ENCODE assay signal across 23 cellular contexts in genomic region chr2:46302005-46302696, GRCh38. TPM values are rescaled to one million over a fixed set of nuclear protein-coding genes. Genes with fewer than 3 reads are reported as not detected.
DNase-seq lines count a peak whose midpoint lies in the region; ATAC-seq, FAIRE-seq and TF ChIP-seq lines count a peak whose summit lies in the region.
"Had no signal": no experiment of that assay in that cellular context is flagged by ENCODE, and none has a peak within 500 bp of the region (broad histone marks: within the 10 kb centered on the region; RNA-seq: fewer than 3 reads in every experiment).

No MANE protein-coding gene starts in this region.

- TF ChIP-seq POLR2A in endothelial cell of umbilical vein (IDR thresholded peaks at IDR 0.05; ENCODE audit: low read depth, low read length) (no peak), body of pancreas (IDR thresholded peaks at IDR 0.05) (no peak)

- peaks cover 11% of the 10 kb centered on the region for H4K20me1 ChIP-seq in endothelial cell of umbilical vein (replicated peaks; ENCODE audit: control insufficient read depth, extremely low read depth, insufficient read depth, low read length)
- peaks cover 59% of the 10 kb centered on the region for H4K20me1 ChIP-seq in osteoblast (ENCODE audit: insufficient read depth, low read length)

- no peak for FAIRE-seq in endothelial cell of umbilical vein (lab: Jason Lieb, UNC)
- FAIRE-seq: GM12878, pancreas had no signal

- POLR2A ChIA-PET in endothelial cell of umbilical vein (lab: Charles Lee), result interaction anchor here (0.6 kb wide), 1 partner anchor 277 kb away, joined by 3 read pairs; no protein-coding TSS in a partner anchor

- no peaks in the 10 kb centered on the region for H3K36me3 ChIP-seq in right atrium auricular region
- H3K36me3 ChIP-seq in endothelial cell of umbilical vein (ENCODE audit: control insufficient read depth in 2 of 2, extremely low read depth in 1 of 2, insufficient read depth in 2 of 2, low read length in 2 of 2), result no peaks in the 10 kb centered on the region
- H3K36me3 ChIP-seq in osteoblast (ENCODE audit: insufficient read depth, low read length), result no peaks in the 10 kb centered on the region
- no peaks in the 10 kb centered on the region for H3K36me3 ChIP-seq in body of pancreas (replicated peaks in 1 of 2; ENCODE audit: insufficient read depth in 1 of 2, low read depth in 2 of 2)
- H3K36me3 ChIP-seq: pancreas, transverse colon had no signal

- no peak overlapping the region for H3K27ac Mint-ChIP-seq in CD14-positive monocyte
- H3K27ac Mint-ChIP-seq: activated T-cell treated with anti-CD3 and anti-CD28 coated beads, Interleukin-2, amount 50 U/mL, for 24 hours; nephron; stimulated activated naive CD8-positive, alpha-beta T cell treated with anti-CD3 and anti-CD28 coated beads, Interleukin-15, Interleukin-2, amounts not matched to agents 100 ng/mL and 50 ng/mL, for 24 hours; T-helper 17 cell had no signal

- peaks cover 61 to 72% (median 67%) of the 10 kb centered on the region in 3 donors for H3K27me3 Mint-ChIP-seq in CD14-positive monocyte (ENCODE audit: low read depth in 3 of 3)

- peak; percentile 4 for DNase-seq in right atrium auricular region (ENCODE audit: low spot score)
- no peak for DNase-seq in left cardiac atrium
- DNase-seq in endothelial cell of umbilical vein (ENCODE audit: low read depth, low spot score), result no peak
- peak; percentile 80 for DNase-seq in osteoblast (ENCODE audit: insufficient read length, low spot score, missing footprints)
- DNase-seq in effector CD4-positive, alpha-beta T cell, result no peak
- no peak for DNase-seq in body of pancreas
- DNase-seq in CD14-positive monocyte (ENCODE audit: low spot score), result no peak
- DNase-seq: activated naive CD4-positive, alpha-beta T cell; activated T-cell treated with anti-CD3 and anti-CD28 coated beads, Interleukin-2, amount 50 U/mL, for 24 hours; Calu3; GOT3; NCI-H1694; NCI-H526; pancreas; stimulated activated CD4-positive, alpha-beta T cell treated with anti-CD3 and anti-CD28 coated beads, Interleukin-15, amount 100 ng/mL, for 24 hours; T-helper 17 cell; transverse colon had no signal

- H3K27me3 ChIP-seq in right atrium auricular region (no peaks in the 10 kb centered on the region), endothelial cell of umbilical vein (ENCODE audit: control insufficient read depth in 2 of 2, insufficient read depth in 2 of 2, low read length in 2 of 2) (no peaks in the 10 kb centered on the region), osteoblast (ENCODE audit: insufficient read depth, low read length) (no peaks in the 10 kb centered on the region), body of pancreas (no peaks in the 10 kb centered on the region)
- H3K27me3 ChIP-seq: pancreas, transverse colon had no signal

- TF ChIP-seq CTCF in right atrium auricular region (IDR thresholded peaks at IDR 0.05) (no peak), endothelial cell of umbilical vein (IDR thresholded peaks at IDR 0.05; ENCODE audit: extremely low read depth in 1 of 2, insufficient read depth in 1 of 2, low read depth in 1 of 2, low read length in 2 of 2) (no peak), osteoblast (IDR thresholded peaks at IDR 0.05; ENCODE audit: extremely low read depth, low read depth, low read length) (no peak), body of pancreas (IDR thresholded peaks at IDR 0.05) (no peak), CD14-positive monocyte (IDR thresholded peaks at IDR 0.05) (no peak)

- CTCF ChIA-PET in endothelial cell of umbilical vein (lab: Charles Lee), result interaction anchor here (0.6 to 3.4 kb wide), 4 partner anchors 8 to 383 kb away, joined by 3 to 13 read pairs (median 6); no protein-coding TSS in a partner anchor

- H3K4me2 ChIP-seq in endothelial cell of umbilical vein (ENCODE audit: insufficient read depth, low read length), result peak overlapping the region; percentile 42
- no peak overlapping the region for H3K4me2 ChIP-seq in osteoblast (ENCODE audit: insufficient read depth, low read length)
- H3K4me2 ChIP-seq: KMS-11 had no signal

- H2AFZ ChIP-seq in endothelial cell of umbilical vein (ENCODE audit: low read depth, low read length), result no peak overlapping the region
- no peak overlapping the region for H2AFZ ChIP-seq in osteoblast (ENCODE audit: low read length)

- H3K36me3 Mint-ChIP-seq in CD14-positive monocyte, result peaks cover 8 to 9% of the 10 kb centered on the region in 2 donors

- H3K4me3 Mint-ChIP-seq in CD14-positive monocyte, result peak overlapping the region in 1 of 2 donors; percentile 21
- H3K4me3 Mint-ChIP-seq: activated T-cell treated with anti-CD3 and anti-CD28 coated beads, Interleukin-2, amount 50 U/mL, for 24 hours; stimulated activated naive CD8-positive, alpha-beta T cell treated with anti-CD3 and anti-CD28 coated beads, Interleukin-15, Interleukin-2, amounts not matched to agents 100 ng/mL and 50 ng/mL, for 24 hours; T-helper 17 cell had no signal

- H3K79me2 ChIP-seq in endothelial cell of umbilical vein (ENCODE audit: control insufficient read depth, insufficient read depth, low read length) (peaks cover 93% of the 10 kb centered on the region), osteoblast (ENCODE audit: insufficient read depth, low read length) (peaks cover 98% of the 10 kb centered on the region)

- no TSS peak for BruUV-seq in endothelial cell of umbilical vein (replicated peaks; lab: Mats Ljungman, UMichigan)

- H3K9ac ChIP-seq in endothelial cell of umbilical vein (replicated peaks; ENCODE audit: extremely low read depth, insufficient read depth, low read length), result peak overlapping the region; percentile 13
- H3K9ac ChIP-seq: KMS-11 had no signal

- intact Hi-C loops in left cardiac atrium (cut with DNase I), result loop anchor here in 1 of 2 donors (5.0 kb wide), 1 partner anchor 50 kb away; no protein-coding TSS in a partner anchor
- intact Hi-C loops in endothelial cell of umbilical vein (cut with micrococcal nuclease), result no loop called here
- intact Hi-C loops in body of pancreas (cut with DNase I), result no loop called here
- intact Hi-C loops in CD14-positive monocyte (cut with micrococcal nuclease), result no loop called here

- dilution Hi-C loops in endothelial cell of umbilical vein (cut with MboI; ENCODE audit: extremely low pct_ligation_motif_present, low sequenced_read_pairs), result no loop called here

- H3K4me1 Mint-ChIP-seq in CD14-positive monocyte, result peaks cover 31% of the 10 kb centered on the region

- WGBS in body of pancreas, 2 donors, result 28% methylated on average over 4 of the region's 4 CpGs

- ATAC-seq in left cardiac atrium, result no peak
- ATAC-seq in GM19035 (IDR thresholded peaks at IDR 0.05; ENCODE audit: unreplicated experiment), result no peak
- no peak for ATAC-seq in body of pancreas
- ATAC-seq: GM12878, pancreas, sciatic nerve, T-helper 17 cell had no signal

- H3K9me1 ChIP-seq in endothelial cell of umbilical vein (replicated peaks; ENCODE audit: control insufficient read depth, extremely low read depth, insufficient read depth, low read length), result no peaks in the 10 kb centered on the region

- H3K9me3 Mint-ChIP-seq in CD14-positive monocyte, result peaks cover 0 to 21% (median 8%) of the 10 kb centered on the region in 7 donors
- H3K9me3 Mint-ChIP-seq: activated T-cell treated with anti-CD3 and anti-CD28 coated beads, Interleukin-2, amount 50 U/mL, for 24 hours; nephron; stimulated activated naive CD8-positive, alpha-beta T cell treated with anti-CD3 and anti-CD28 coated beads, Interleukin-15, Interleukin-2, amounts not matched to agents 100 ng/mL and 50 ng/mL, for 24 hours had no signal

- H3K4me3 ChIP-seq in right atrium auricular region, result peak overlapping the region; percentile 90 to 91
- no peak overlapping the region for H3K4me3 ChIP-seq in endothelial cell of umbilical vein (replicated peaks in 1 of 3; ENCODE audit: insufficient read depth in 1 of 3, low read depth in 1 of 3, low read length in 3 of 3)
- H3K4me3 ChIP-seq in osteoblast (ENCODE audit: insufficient read depth, low read length), result no peak overlapping the region
- H3K4me3 ChIP-seq in body of pancreas, result no peak overlapping the region
- H3K4me3 ChIP-seq: GM12878, transverse colon had no signal

- H3K27ac ChIP-seq in right atrium auricular region (peak overlapping the region; percentile 94 to 98), endothelial cell of umbilical vein (ENCODE audit: insufficient read depth, low read depth, low read length) (no peak overlapping the region), osteoblast (ENCODE audit: low read depth, low read length) (no peak overlapping the region), body of pancreas (peak overlapping the region in 2 of 4 donors; percentile 66 to 90)
- H3K27ac ChIP-seq: KMS-11 had no signal

- H3K9me3 ChIP-seq in right atrium auricular region (no peaks in the 10 kb centered on the region), endothelial cell of umbilical vein (replicated peaks; ENCODE audit: control insufficient read depth, insufficient read depth, low read length) (no peaks in the 10 kb centered on the region), osteoblast (ENCODE audit: low read depth, low read length) (no peaks in the 10 kb centered on the region), body of pancreas (no peaks in the 10 kb centered on the region)
- H3K9me3 ChIP-seq: pancreas, transverse colon had no signal

- H3K4me1 ChIP-seq in right atrium auricular region (peaks cover 0 to 62% of the 10 kb centered on the region in 2 donors), endothelial cell of umbilical vein (ENCODE audit: control insufficient read depth, extremely low read depth, insufficient read depth, low read length) (peaks cover 64% of the 10 kb centered on the region), osteoblast (ENCODE audit: insufficient read depth, low read length) (peaks cover 33% of the 10 kb centered on the region), body of pancreas (peaks cover 82% of the 10 kb centered on the region)

TF ChIP-seq in endothelial cell of umbilical vein, 7 proteins besides CTCF, POLR2A, EP300 and RAD21 (continues in another document):
- TF ChIP-seq MYC (IDR thresholded peaks at IDR 0.05; ENCODE audit: low read depth, low read length) (no peak), POLR2AphosphoS5 (IDR thresholded peaks at IDR 0.05; ENCODE audit: insufficient read depth, low read depth, low read length) (no peak), GATA2 (IDR thresholded peaks at IDR 0.05; ENCODE audit: insufficient read depth, insufficient read length, low read depth, low read length) (no peak)

RNA-seq across cellular contexts. Expression of gene EPAS1, which starts 4.9 kb away (rescaled TPM):
- total RNA-seq in right atrium auricular region (100 to 1,000 TPM; 257 to 311 TPM), left cardiac atrium (100 to 1,000 TPM; 262 to 377 TPM), endothelial cell of umbilical vein (374 and 397 TPM in 2 replicates), osteoblast (198 and 260 TPM in 2 replicates), body of pancreas (100 to 1,000 TPM in 1 of 2 donors, 10 to 100 TPM in 1; 58.4 to 162 TPM)
- polyA plus RNA-seq in endothelial cell of umbilical vein (214 and 229 TPM in 2 replicates), CD14-positive monocyte (under 1 TPM; 0.11 to 0.88 TPM)
- polyA plus RNA-seq in endothelial cell of umbilical vein (2011; cell fraction: cytosol; rRNA removed), result 316 and 329 TPM in 2 replicates
- 257 and 293 TPM in 2 replicates for polyA plus RNA-seq in endothelial cell of umbilical vein (2011; cell fraction: nucleus; rRNA removed)
- polyA plus RNA-seq in endothelial cell of umbilical vein (2012), result 294 and 311 TPM in 2 replicates
- 334 and 376 TPM in 2 replicates for polyA minus RNA-seq in endothelial cell of umbilical vein
- 84.9 TPM for polyA minus RNA-seq in endothelial cell of umbilical vein (2011; cell fraction: cytosol; rRNA and poly(A)+ RNA removed)
- 192 and 214 TPM in 2 replicates for polyA minus RNA-seq in endothelial cell of umbilical vein (2011; cell fraction: nucleus; rRNA and poly(A)+ RNA removed)

Comparison
In these comparisons a context has a peak if more than half of its experiments do, and no peak if none do; other contexts are left out.
1. DNase-seq: peak in right atrium auricular region (single experiment) and osteoblast (single experiment); none in left cardiac atrium (single experiment), endothelial cell of umbilical vein (single experiment), effector CD4-positive, alpha-beta T cell (single experiment), body of pancreas (0 of 4) and CD14-positive monocyte (single experiment).
2. H3K27ac ChIP-seq: peak in right atrium auricular region (2 of 2); none in endothelial cell of umbilical vein (single experiment) and osteoblast (single experiment).
3. H3K4me3 ChIP-seq: peak in right atrium auricular region (2 of 2); none in endothelial cell of umbilical vein (0 of 3), osteoblast (single experiment) and body of pancreas (0 of 2).